ENCODE assay signal across 8 cellular contexts in genomic region chr11:67277231-67277961, GRCh38. TPM values are rescaled to one million over a fixed set of nuclear protein-coding genes. Genes with fewer than 3 reads are reported as not detected.
DNase-seq lines count a peak whose midpoint lies in the region; ATAC-seq lines count a peak whose summit lies in the region.

No MANE protein-coding gene starts in this region.

- ATAC-seq in GM21447 (IDR thresholded peaks at IDR 0.05; ENCODE audit: unreplicated experiment) (peak; percentile 63), T-cell (replicated peaks in 1 of 4) (peak; percentile 92 to 94 (median 93))

- DNase-seq in DMS 273 treated with DMSO at 0.1 percent for 48 hours (lab: John Stamatoyannopoulos, UW), result peak; percentile 67
- peak; percentile 98 for DNase-seq in Jurkat, Clone E6-1 (ENCODE audit: low read depth, low spot score)
- peak; percentile 80 to 97 (median 93) for DNase-seq in T-cell
- peak in 27 of 51 donors; percentile 28 to 66 (median 43) for DNase-seq in hypothalamus (lab: John Stamatoyannopoulos, UW)
- peak; percentile 80 to 84 for DNase-seq in stimulated activated CD4-positive, alpha-beta T cell treated with anti-CD3 and anti-CD28 coated beads, Interleukin-15, amount 100 ng/mL, for 1 hour (ENCODE audit: low read depth in 1 of 2, low spot score in 1 of 2)
- no peak for DNase-seq in NCI-H345 (lab: John Stamatoyannopoulos, UW)

- H3K27ac Mint-ChIP-seq in T-cell, result peak overlapping the region; percentile 98 to 99

- peak overlapping the region; percentile 70 to 99 (median 77) for H3K4me3 Mint-ChIP-seq in T-cell

- peak overlapping the region; percentile 78 for H3K4me3 ChIP-seq in Jurkat, Clone E6-1 (ENCODE audit: low read length)

- no peaks in the 10 kb centered on the region for H3K9me3 Mint-ChIP-seq in T-cell

- peaks cover 19% of the 10 kb centered on the region for H3K36me3 Mint-ChIP-seq in T-cell

- 5 to 47% (median 8%) methylated on average over 24 of the region's 24 CpGs for WGBS in adipose tissue, 3 donors

- CTCF ChIA-PET in T-cell (lab: Charles Lee), result interaction anchor here (0.6 to 1.6 kb wide), 7 partner anchors 9 to 435 kb away, joined by 3 to 13 read pairs (median 4); no protein-coding TSS in a partner anchor

- peak overlapping the region; percentile 45 for H3K27ac ChIP-seq in adipose tissue (ENCODE audit: low read depth, low read length)

- POLR2A ChIA-PET in T-cell (lab: Charles Lee), result interaction anchor here in 1 of 2 donors (0.8 to 1.1 kb wide), 2 partner anchors 10 to 34 kb away, joined by 4 read pairs; no protein-coding TSS in a partner anchor

- H3K4me1 Mint-ChIP-seq in T-cell, result peaks cover 71 to 85% (median 81%) of the 10 kb centered on the region in 3 donors

- H3K27me3 Mint-ChIP-seq in T-cell, result no peaks in the 10 kb centered on the region

RNA-seq across cellular contexts. Expression of gene GRK2, which starts 11.1 kb away (rescaled TPM):
- polyA plus RNA-seq in Jurkat, Clone E6-1 (2012; ENCODE audit: insufficient read depth, insufficient read length), result 140 TPM
- 100 to 1,000 TPM; 267 to 394 (median 382) TPM for total RNA-seq in T-cell
- 10 to 100 TPM; 26.8 to 70.1 (median 50.6) TPM for polyA plus RNA-seq in adipose tissue

RNA-seq across cellular contexts. Expression of gene ANKRD13D, which starts 11.7 kb away (rescaled TPM):
- polyA plus RNA-seq in Jurkat, Clone E6-1 (2012; ENCODE audit: insufficient read depth, insufficient read length), result 58.7 TPM
- total RNA-seq in T-cell, result 100 to 1,000 TPM; 150 to 249 (median 237) TPM
- 10 to 100 TPM; 13.0 to 48.7 (median 23.5) TPM for polyA plus RNA-seq in adipose tissue

RNA-seq across cellular contexts. Expression of gene SSH3, which starts 25.9 kb away (rescaled TPM):
- polyA plus RNA-seq in Jurkat, Clone E6-1 (2012; ENCODE audit: insufficient read depth, insufficient read length), result 1.0 TPM
- 10 to 100 TPM; 11.5 to 30.9 (median 26.7) TPM for total RNA-seq in T-cell
- 10 to 100 TPM; 12.3 to 14.8 (median 13.0) TPM for polyA plus RNA-seq in adipose tissue
